In the genomic region with DNA sequence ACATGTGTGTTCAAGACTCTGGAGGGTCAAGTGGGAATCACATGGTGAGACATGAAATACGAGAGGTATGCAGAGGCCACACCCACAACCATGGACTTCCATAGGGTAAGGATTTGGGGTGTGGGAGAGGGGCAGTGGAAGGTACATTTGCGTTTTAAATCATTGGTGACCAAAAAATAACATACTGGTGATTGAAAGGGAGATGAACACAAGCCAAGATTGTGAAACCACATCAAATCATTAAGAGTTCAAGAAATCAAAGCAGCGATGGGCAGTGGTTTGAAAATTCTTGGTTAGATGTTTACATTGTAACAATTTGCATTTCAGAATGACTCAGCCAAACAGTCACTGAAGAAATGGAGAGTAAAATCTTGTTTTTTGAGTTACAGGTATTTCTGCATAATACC, we compare ENCODE assay signal across 16 cellular contexts. TPM values are rescaled to one million over a fixed set of nuclear protein-coding genes. Genes with fewer than 3 reads are reported as not detected.
DNase-seq lines count a peak whose midpoint lies in the region; ATAC-seq and TF ChIP-seq lines count a peak whose summit lies in the region.
"Had no signal": no experiment of that assay in that cellular context is flagged by ENCODE, and none has a peak within 500 bp of the region (broad histone marks: within the 10 kb centered on the region; RNA-seq: fewer than 3 reads in every experiment).

No MANE protein-coding gene starts in this region.

- H3K36me3 ChIP-seq in IMR-90 (ENCODE audit: control insufficient read depth, insufficient read depth, low read length) = peaks cover 8% of the 10 kb centered on the region; the same call in 1 of the 2 replicates
- H3K36me3 ChIP-seq in naive thymus-derived CD4-positive, alpha-beta T cell (ENCODE audit: control insufficient read depth in 2 of 3, insufficient read depth in 3 of 3, low read length in 3 of 3) = peaks cover 5 to 15% (median 14%) of the 10 kb centered on the region in 3 experiments

- peak overlapping the region; percentile 8; the same call in 1 of the 2 replicates for H3K4me2 ChIP-seq in IMR-90 (ENCODE audit: low read depth, low read length)

- H3K4me3 ChIP-seq in IMR-90 (ENCODE audit: insufficient read depth, low read depth, low read length) = no peak overlapping the region
- no peak overlapping the region for H3K4me3 ChIP-seq in naive thymus-derived CD4-positive, alpha-beta T cell (ENCODE audit: low read length)
- H3K4me3 ChIP-seq: cardiac muscle cell, lung had no signal

- peak overlapping the region; percentile 9 for H3K27ac Mint-ChIP-seq in activated CD4-positive, alpha-beta T cell treated with anti-CD3 and anti-CD28 coated beads for 36 hours
- no peak overlapping the region for H3K27ac Mint-ChIP-seq in activated CD4-positive, alpha-beta T cell treated with anti-CD3 and anti-CD28 coated beads, Interleukin-2, amount 10 ng/mL, durations not matched to agents 7 days and 5 days
- no peak overlapping the region for H3K27ac Mint-ChIP-seq in brain
- H3K27ac Mint-ChIP-seq in naive thymus-derived CD4-positive, alpha-beta T cell = peak overlapping the region in 8 of 9 donors; percentile 6 to 83 (median 54)
- no peak overlapping the region for H3K27ac Mint-ChIP-seq in activated T-helper 2 cell treated with anti-CD3 and anti-CD28 coated beads, Interferon-gamma antibody, Interleukin-2, Interleukin-4, amounts not matched to agents 10 μg/mL and 5 μg/mL and 100 μg/mL, durations not matched to agents 14 hours and 24 hours and 36 hours

- peaks cover 2% of the 10 kb centered on the region for H3K4me1 ChIP-seq in IMR-90 (ENCODE audit: control insufficient read depth, insufficient read depth, low read length)
- peaks cover 11 to 13% of the 10 kb centered on the region in 2 donors for H3K4me1 ChIP-seq in naive thymus-derived CD4-positive, alpha-beta T cell (ENCODE audit: control insufficient read depth in 2 of 2, insufficient read depth in 2 of 2, low read length in 2 of 2)
- H3K4me1 ChIP-seq: parathyroid adenoma had no signal

- H3K56ac ChIP-seq in IMR-90 (ENCODE audit: extremely low read depth, insufficient read depth, low read length) = no peak overlapping the region

- H2AK9ac ChIP-seq in IMR-90 (replicated peaks; ENCODE audit: low read depth, low read length, poor library complexity) = no peak overlapping the region

- no peak for TF ChIP-seq RAD21 in IMR-90 (IDR thresholded peaks at IDR 0.05; ENCODE audit: low read length)

- H3K9ac ChIP-seq in IMR-90 (ENCODE audit: low read depth, low read length) = no peak overlapping the region
- H3K9ac ChIP-seq: parathyroid adenoma had no signal

- no peak overlapping the region for H3K23ac ChIP-seq in IMR-90 (ENCODE audit: low read depth, low read length)

- dilution Hi-C loops in IMR-90 (cut with HindIII; ENCODE audit: low sequenced_read_pairs, unreplicated experiment) = no loop called here

- no peak overlapping the region for H2AFZ ChIP-seq in IMR-90 (replicated peaks; ENCODE audit: low read length, poor library complexity)
- H2AFZ ChIP-seq: parathyroid adenoma had no signal

- intact Hi-C loops in activated CD4-positive, alpha-beta T cell treated with anti-CD3 and anti-CD28 coated beads for 36 hours (cut with DNase I, micrococcal nuclease) = no loop called here
- intact Hi-C loops in IMR-90 (cut with micrococcal nuclease) = no loop called here
- intact Hi-C loops in naive thymus-derived CD4-positive, alpha-beta T cell (cut with micrococcal nuclease) = loop anchor here in 1 of 2 donors (5.0 kb wide), 1 partner anchor 635 kb away; a partner anchor contains a TSS
- intact Hi-C loops in activated T-helper 2 cell treated with anti-CD3 and anti-CD28 coated beads, Interferon-gamma antibody, Interleukin-2, Interleukin-4, amounts not matched to agents 10 μg/mL and 5 μg/mL and 100 μg/mL, durations not matched to agents 14 hours and 24 hours and 36 hours (cut with micrococcal nuclease) = loop anchor here (5.0 kb wide), 1 partner anchor 310 kb away; no protein-coding TSS in a partner anchor

- H3K4me3 Mint-ChIP-seq in activated CD4-positive, alpha-beta T cell treated with anti-CD3 and anti-CD28 coated beads for 36 hours = no peak overlapping the region
- H3K4me3 Mint-ChIP-seq in activated CD4-positive, alpha-beta T cell treated with anti-CD3 and anti-CD28 coated beads, Interleukin-2, amount 10 ng/mL, durations not matched to agents 7 days and 5 days = no peak overlapping the region
- peak overlapping the region in 4 of 5 experiments; percentile 10 to 92 (median 42) for H3K4me3 Mint-ChIP-seq in brain
- H3K4me3 Mint-ChIP-seq in naive thymus-derived CD4-positive, alpha-beta T cell = peak overlapping the region in 6 of 10 donors; percentile 19 to 97 (median 52)
- H3K4me3 Mint-ChIP-seq in activated T-helper 2 cell treated with anti-CD3 and anti-CD28 coated beads, Interferon-gamma antibody, Interleukin-2, Interleukin-4, amounts not matched to agents 10 μg/mL and 5 μg/mL and 100 μg/mL, durations not matched to agents 14 hours and 24 hours and 36 hours (ENCODE audit: low read depth) = no peak overlapping the region

- no peak overlapping the region for H3K14ac ChIP-seq in IMR-90 (replicated peaks; ENCODE audit: low read depth, low read length)

- no peaks in the 10 kb centered on the region for H4K20me1 ChIP-seq in IMR-90 (ENCODE audit: insufficient read depth, low read length)

- no peak overlapping the region for H2BK5ac ChIP-seq in IMR-90 (ENCODE audit: low read depth, low read length, poor library complexity, severe bottlenecking)

- in situ Hi-C loops in IMR-90 (cut with MboI; ENCODE audit: low sequenced_read_pairs) = no loop called here

- H3K9me3 Mint-ChIP-seq in activated CD4-positive, alpha-beta T cell treated with anti-CD3 and anti-CD28 coated beads for 36 hours (ENCODE audit: low read depth) = peaks cover 2% of the 10 kb centered on the region
- H3K9me3 Mint-ChIP-seq in activated CD4-positive, alpha-beta T cell treated with anti-CD3 and anti-CD28 coated beads, Interleukin-2, amount 10 ng/mL, durations not matched to agents 7 days and 5 days = no peaks in the 10 kb centered on the region
- peaks cover 0 to 9% (median 7%) of the 10 kb centered on the region in 5 experiments for H3K9me3 Mint-ChIP-seq in brain
- H3K9me3 Mint-ChIP-seq in naive thymus-derived CD4-positive, alpha-beta T cell = peaks cover 0 to 9% (median 0%) of the 10 kb centered on the region in 11 donors
- no peaks in the 10 kb centered on the region for H3K9me3 Mint-ChIP-seq in activated T-helper 2 cell treated with anti-CD3 and anti-CD28 coated beads, Interferon-gamma antibody, Interleukin-2, Interleukin-4, amounts not matched to agents 10 μg/mL and 5 μg/mL and 100 μg/mL, durations not matched to agents 14 hours and 24 hours and 36 hours
- H3K9me3 Mint-ChIP-seq: activated T-cell treated with anti-CD3 and anti-CD28 coated beads, Interleukin-2, amount 50 U/mL, for 4 hours had no signal

- CTCF ChIA-PET in activated CD4-positive, alpha-beta T cell treated with anti-CD3 and anti-CD28 coated beads for 36 hours (lab: Charles Lee) = no interaction called here
- CTCF ChIA-PET in activated CD4-positive, alpha-beta T cell treated with anti-CD3 and anti-CD28 coated beads, Interleukin-2, amount 10 ng/mL, durations not matched to agents 7 days and 5 days (lab: Charles Lee) = no interaction called here
- CTCF ChIA-PET in IMR-90 (lab: Yijun Ruan, JAX) = no interaction called here
- CTCF ChIA-PET in naive thymus-derived CD4-positive, alpha-beta T cell (lab: Charles Lee) = no interaction called here

- no peak overlapping the region for H3K27ac ChIP-seq in IMR-90 (ENCODE audit: insufficient read depth, low read length)
- H3K27ac ChIP-seq in naive thymus-derived CD4-positive, alpha-beta T cell (ENCODE audit: low read depth, low read length) = no peak overlapping the region
- H3K27ac ChIP-seq: cardiac muscle cell, parathyroid adenoma, VCaP had no signal

- no peak overlapping the region for H4K8ac ChIP-seq in IMR-90 (ENCODE audit: low read depth in 2 of 2, low read length in 2 of 2)

- H3K36me3 Mint-ChIP-seq in activated CD4-positive, alpha-beta T cell treated with anti-CD3 and anti-CD28 coated beads for 36 hours (ENCODE audit: low read depth) = peaks cover 3% of the 10 kb centered on the region
- H3K36me3 Mint-ChIP-seq in activated CD4-positive, alpha-beta T cell treated with anti-CD3 and anti-CD28 coated beads, Interleukin-2, amount 10 ng/mL, durations not matched to agents 7 days and 5 days (ENCODE audit: low read depth) = peaks cover 47% of the 10 kb centered on the region
- peaks cover 21% of the 10 kb centered on the region for H3K36me3 Mint-ChIP-seq in brain
- H3K36me3 Mint-ChIP-seq in naive thymus-derived CD4-positive, alpha-beta T cell = peaks cover 0 to 15% (median 9%) of the 10 kb centered on the region in 5 donors
- peaks cover 18% of the 10 kb centered on the region for H3K36me3 Mint-ChIP-seq in activated T-helper 2 cell treated with anti-CD3 and anti-CD28 coated beads, Interferon-gamma antibody, Interleukin-2, Interleukin-4, amounts not matched to agents 10 μg/mL and 5 μg/mL and 100 μg/mL, durations not matched to agents 14 hours and 24 hours and 36 hours (ENCODE audit: low read depth)

- DNase-seq in activated CD4-positive, alpha-beta T cell treated with anti-CD3 and anti-CD28 coated beads for 36 hours = no peak
- no peak for DNase-seq in activated CD4-positive, alpha-beta T cell treated with anti-CD3 and anti-CD28 coated beads, Interleukin-2, amount 10 ng/mL, durations not matched to agents 7 days and 5 days
- DNase-seq in IMR-90 (peak; percentile 62), hippocampal formation (lab: John Stamatoyannopoulos, UW) (no peak)
- no peak for DNase-seq in naive thymus-derived CD4-positive, alpha-beta T cell
- DNase-seq in activated T-helper 2 cell treated with anti-CD3 and anti-CD28 coated beads, Interferon-gamma antibody, Interleukin-2, Interleukin-4, amounts not matched to agents 10 μg/mL and 5 μg/mL and 100 μg/mL, durations not matched to agents 14 hours and 24 hours and 36 hours (ENCODE audit: low spot score) = no peak
- DNase-seq: ACHN; activated T-cell treated with anti-CD3 and anti-CD28 coated beads, Interleukin-2, amount 50 U/mL, for 4 hours; DMS79; SHP77 treated with DMSO at 0.1 percent for 48 hours had no signal

- H3K9me1 ChIP-seq in IMR-90 (ENCODE audit: insufficient read depth, low read length) = 0 out of 2 replicates have a peak, but pooled peaks cover 6% of the 10 kb centered on the region

- ATAC-seq in activated CD4-positive, alpha-beta T cell treated with anti-CD3 and anti-CD28 coated beads for 36 hours = no peak
- ATAC-seq in IMR-90 (ENCODE audit: low read depth) (no peak), HG03039 (IDR thresholded peaks at IDR 0.05; ENCODE audit: unreplicated experiment) (no peak)
- no peak for ATAC-seq in naive thymus-derived CD4-positive, alpha-beta T cell
- ATAC-seq: activated T-cell treated with anti-CD3 and anti-CD28 coated beads, Interleukin-2, amount 50 U/mL, for 4 hours had no signal

- TF ChIP-seq CTCF in IMR-90 (conservative IDR thresholded peaks at IDR 0.05; ENCODE audit: low read depth, low read length) = no peak
- no peak for TF ChIP-seq CTCF in brain (conservative IDR thresholded peaks at IDR 0.05)

- no peak overlapping the region for H2BK120ac ChIP-seq in IMR-90 (ENCODE audit: low read depth, low read length)

- no peaks in the 10 kb centered on the region for H3K9me3 ChIP-seq in IMR-90 (ENCODE audit: control insufficient read depth, insufficient read depth, low read length)
- no peaks in the 10 kb centered on the region for H3K9me3 ChIP-seq in naive thymus-derived CD4-positive, alpha-beta T cell (ENCODE audit: control insufficient read depth in 2 of 3, low read length in 3 of 3)

- peaks cover 10% of the 10 kb centered on the region for H3K27me3 Mint-ChIP-seq in activated CD4-positive, alpha-beta T cell treated with anti-CD3 and anti-CD28 coated beads for 36 hours
- peaks cover 26% of the 10 kb centered on the region for H3K27me3 Mint-ChIP-seq in activated CD4-positive, alpha-beta T cell treated with anti-CD3 and anti-CD28 coated beads, Interleukin-2, amount 10 ng/mL, durations not matched to agents 7 days and 5 days
- no peaks in the 10 kb centered on the region for H3K27me3 Mint-ChIP-seq in brain
- peaks cover 5 to 26% (median 10%) of the 10 kb centered on the region in 5 donors for H3K27me3 Mint-ChIP-seq in naive thymus-derived CD4-positive, alpha-beta T cell
- H3K27me3 Mint-ChIP-seq in activated T-helper 2 cell treated with anti-CD3 and anti-CD28 coated beads, Interferon-gamma antibody, Interleukin-2, Interleukin-4, amounts not matched to agents 10 μg/mL and 5 μg/mL and 100 μg/mL, durations not matched to agents 14 hours and 24 hours and 36 hours (ENCODE audit: low read depth) = peaks cover 23% of the 10 kb centered on the region

- H3K79me1 ChIP-seq in IMR-90 (ENCODE audit: low read depth in 1 of 2, low read length in 2 of 2) = peaks cover 0 to 6% of the 10 kb centered on the region in 2 experiments; a peak in 1 of 4 replicates

- no peak overlapping the region for H2BK20ac ChIP-seq in IMR-90 (ENCODE audit: low read depth, low read length)

- H3K4ac ChIP-seq in IMR-90 (ENCODE audit: low read depth, low read length) = no peak overlapping the region

- BruUV-seq in IMR-90 (replicated peaks; lab: Mats Ljungman, UMichigan) = no TSS peak

- no peaks in the 10 kb centered on the region for H3K27me3 ChIP-seq in IMR-90 (ENCODE audit: control insufficient read depth, insufficient read depth, low read length)
- peaks cover 0 to 3% of the 10 kb centered on the region in 2 donors for H3K27me3 ChIP-seq in naive thymus-derived CD4-positive, alpha-beta T cell (ENCODE audit: control insufficient read depth in 2 of 2, insufficient read depth in 2 of 2, low read length in 2 of 2)

- peak overlapping the region; percentile 30; the same call in 1 of the 2 replicates for H3K18ac ChIP-seq in IMR-90 (ENCODE audit: low read depth, low read length)

- no peak overlapping the region for H4K5ac ChIP-seq in IMR-90 (ENCODE audit: low read depth, low read length)

- H2BK15ac ChIP-seq in IMR-90 (ENCODE audit: low read depth, low read length) = no peak overlapping the region

- H2AK5ac ChIP-seq in IMR-90 (ENCODE audit: low read depth, low read length) = no peak overlapping the region

- peaks cover 20% of the 10 kb centered on the region for H3K4me1 Mint-ChIP-seq in activated CD4-positive, alpha-beta T cell treated with anti-CD3 and anti-CD28 coated beads for 36 hours
- peaks cover 33% of the 10 kb centered on the region for H3K4me1 Mint-ChIP-seq in activated CD4-positive, alpha-beta T cell treated with anti-CD3 and anti-CD28 coated beads, Interleukin-2, amount 10 ng/mL, durations not matched to agents 7 days and 5 days
- peaks cover 14% of the 10 kb centered on the region for H3K4me1 Mint-ChIP-seq in brain
- H3K4me1 Mint-ChIP-seq in naive thymus-derived CD4-positive, alpha-beta T cell = peaks cover 12 to 32% (median 26%) of the 10 kb centered on the region in 7 donors
- H3K4me1 Mint-ChIP-seq in activated T-helper 2 cell treated with anti-CD3 and anti-CD28 coated beads, Interferon-gamma antibody, Interleukin-2, Interleukin-4, amounts not matched to agents 10 μg/mL and 5 μg/mL and 100 μg/mL, durations not matched to agents 14 hours and 24 hours and 36 hours (ENCODE audit: low read depth) = peaks cover 18% of the 10 kb centered on the region

- H4K91ac ChIP-seq in IMR-90 (ENCODE audit: insufficient read depth, low read depth, low read length) = no peak overlapping the region

- no peak for TF ChIP-seq POLR2A in IMR-90 (IDR thresholded peaks at IDR 0.05; ENCODE audit: low read depth, low read length)

- POLR2A ChIA-PET in activated CD4-positive, alpha-beta T cell treated with anti-CD3 and anti-CD28 coated beads for 36 hours (lab: Charles Lee) = no interaction called here
- POLR2A ChIA-PET in activated CD4-positive, alpha-beta T cell treated with anti-CD3 and anti-CD28 coated beads, Interleukin-2, amount 10 ng/mL, durations not matched to agents 7 days and 5 days (lab: Charles Lee) = no interaction called here
- POLR2A ChIA-PET in IMR-90 (lab: Charles Lee; ENCODE audit: unreplicated experiment) = no interaction called here
- POLR2A ChIA-PET in naive thymus-derived CD4-positive, alpha-beta T cell (lab: Charles Lee) = interaction anchor here (0.7 kb wide), 1 partner anchor 18 kb away, joined by 3 read pairs; no protein-coding TSS in a partner anchor

- WGBS in IMR-90 (ENCODE audit: extremely low coverage in 2 of 2, insufficient read length in 1 of 2), 2 experiments = no CpG with 5 or more reads among the region's 3 CpGs

RNA-seq across cellular contexts. Expression of a gene that starts 1.9 kb away (rescaled TPM):
- total RNA-seq in activated CD4-positive, alpha-beta T cell treated with anti-CD3 and anti-CD28 coated beads for 36 hours = under 1 TPM; 0.46 to 0.83 TPM
- total RNA-seq in activated CD4-positive, alpha-beta T cell treated with anti-CD3 and anti-CD28 coated beads, Interleukin-2, amount 10 ng/mL, durations not matched to agents 7 days and 5 days = 1 to 10 TPM; 1.3 TPM
- 3.6 and 4.1 TPM in 2 replicates for total RNA-seq in IMR-90 (2012; rRNA removed)
- polyA plus RNA-seq in IMR-90 (2012; rRNA removed) = 6.2 and 7.1 TPM in 2 replicates
- polyA plus RNA-seq in IMR-90 (2012; cell fraction: cytosol; rRNA removed) = 2.0 and 2.8 TPM in 2 replicates
- polyA plus RNA-seq in IMR-90 (2012; cell fraction: nucleus; rRNA removed; ENCODE audit: low replicate concordance) = 2.9 and 13.9 TPM in 2 replicates
- polyA plus RNA-seq in brain (ENCODE audit: insufficient read depth, low read depth, low replicate concordance) = 4.8 TPM
- 1 to 10 TPM in 3 of 5 experiments, under 1 TPM in 2; 0.65 to 1.4 (median 1.1) TPM for total RNA-seq in naive thymus-derived CD4-positive, alpha-beta T cell
- polyA plus RNA-seq in naive thymus-derived CD4-positive, alpha-beta T cell = under 1 TPM in 1 of 2 donors, not detected in 1; 0.74 TPM
- 0.16 TPM in 2 replicates for total RNA-seq in activated T-helper 2 cell treated with anti-CD3 and anti-CD28 coated beads, Interferon-gamma antibody, Interleukin-2, Interleukin-4, amounts not matched to agents 10 μg/mL and 5 μg/mL and 100 μg/mL, durations not matched to agents 14 hours and 24 hours and 36 hours

Comparison
In these comparisons a context has a peak if more than half of its experiments do, and no peak if none do; other contexts are left out.
1. H3K27ac Mint-ChIP-seq: peak in activated CD4-positive, alpha-beta T cell treated with anti-CD3 and anti-CD28 coated beads for 36 hours (single experiment) and naive thymus-derived CD4-positive, alpha-beta T cell (8 of 9); none in activated CD4-positive, alpha-beta T cell treated with anti-CD3 and anti-CD28 coated beads, Interleukin-2, amount 10 ng/mL, durations not matched to agents 7 days and 5 days (single experiment), brain (0 of 5) and activated T-helper 2 cell treated with anti-CD3 and anti-CD28 coated beads, Interferon-gamma antibody, Interleukin-2, Interleukin-4, amounts not matched to agents 10 μg/mL and 5 μg/mL and 100 μg/mL, durations not matched to agents 14 hours and 24 hours and 36 hours (single experiment).
2. H3K4me3 Mint-ChIP-seq: peak in brain (4 of 5) and naive thymus-derived CD4-positive, alpha-beta T cell (6 of 10); none in activated CD4-positive, alpha-beta T cell treated with anti-CD3 and anti-CD28 coated beads for 36 hours (single experiment), activated CD4-positive, alpha-beta T cell treated with anti-CD3 and anti-CD28 coated beads, Interleukin-2, amount 10 ng/mL, durations not matched to agents 7 days and 5 days (single experiment) and activated T-helper 2 cell treated with anti-CD3 and anti-CD28 coated beads, Interferon-gamma antibody, Interleukin-2, Interleukin-4, amounts not matched to agents 10 μg/mL and 5 μg/mL and 100 μg/mL, durations not matched to agents 14 hours and 24 hours and 36 hours (single experiment).